Comparison of ENCODE assay signal across 8 cellular contexts in the genomic region with DNA sequence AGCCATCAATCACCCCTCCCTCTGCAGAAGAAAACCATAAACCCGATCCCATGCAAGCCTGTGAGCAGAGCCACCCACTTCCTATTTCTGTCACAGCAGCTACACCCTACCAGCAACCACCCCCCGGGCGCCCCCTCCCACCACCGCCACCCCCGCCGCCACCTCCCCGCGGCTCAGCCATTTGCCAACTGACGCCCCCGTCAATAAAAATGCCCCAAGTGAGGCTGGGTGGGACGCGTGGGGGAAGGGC. TPM values are rescaled to one million over a fixed set of nuclear protein-coding genes. Genes with fewer than 3 reads are reported as not detected.
A peak's percentile ranks its signal among the peaks of the same experiment; 100 is the strongest.
DNase-seq lines count a peak whose midpoint lies in the region; ATAC-seq and TF ChIP-seq lines count a peak whose summit lies in the region.

No MANE protein-coding gene starts in this region.

- H3K27me3 Mint-ChIP-seq in endothelial cell (ENCODE audit: unreplicated experiment) (peaks cover 19% of the 10 kb centered on the region), neural progenitor cell (ENCODE audit: insufficient read depth, low read depth) (peaks cover 12% of the 10 kb centered on the region)

- H3K27me3 ChIP-seq in HL-60 (ENCODE audit: insufficient read depth, poor library complexity, severe bottlenecking) (no peaks in the 10 kb centered on the region), neural progenitor cell (peaks cover 20% of the 10 kb centered on the region)

- H3K4me3 Mint-ChIP-seq in endothelial cell (ENCODE audit: unreplicated experiment) (peak overlapping the region; percentile 95), neural progenitor cell (peak overlapping the region; percentile 99)

- H3K4me1 ChIP-seq in neural progenitor cell: peaks cover 17% of the 10 kb centered on the region

- peaks cover 8% of the 10 kb centered on the region for H3K36me3 Mint-ChIP-seq in endothelial cell (ENCODE audit: low read depth, unreplicated experiment)
- H3K36me3 Mint-ChIP-seq in neural progenitor cell: peaks cover 6% of the 10 kb centered on the region

- TF ChIP-seq CTCF in HL-60 (IDR thresholded peaks at IDR 0.05; ENCODE audit: insufficient read depth, low read length) (no peak), endothelial cell (IDR thresholded peaks at IDR 0.05; ENCODE audit: unreplicated experiment) (no peak), neural progenitor cell (IDR thresholded peaks at IDR 0.05) (no peak)

- H3K4me3 ChIP-seq in HL-60 (replicated peaks; ENCODE audit: insufficient read depth, low read length) (peak overlapping the region; percentile 73), neural progenitor cell (peak overlapping the region; percentile 69)

- no peaks in the 10 kb centered on the region for H3K9me3 Mint-ChIP-seq in endothelial cell (ENCODE audit: unreplicated experiment)
- H3K9me3 Mint-ChIP-seq in neural progenitor cell: peaks cover 4% of the 10 kb centered on the region

- ATAC-seq in HG03521 (IDR thresholded peaks at IDR 0.05; ENCODE audit: unreplicated experiment) (no peak), HG02870 (IDR thresholded peaks at IDR 0.05; ENCODE audit: unreplicated experiment) (no peak)

- H3K27ac ChIP-seq in HL-60 (replicated peaks) (peak overlapping the region; percentile 91), neural progenitor cell (no peak overlapping the region)

- H3K9ac ChIP-seq in neural progenitor cell: no peak overlapping the region

- H3K4me1 Mint-ChIP-seq in endothelial cell (ENCODE audit: unreplicated experiment): peaks cover 23% of the 10 kb centered on the region
- peaks cover 19% of the 10 kb centered on the region for H3K4me1 Mint-ChIP-seq in neural progenitor cell

- H3K36me3 ChIP-seq in neural progenitor cell: no peaks in the 10 kb centered on the region

- peak overlapping the region; percentile 75 for H2AFZ ChIP-seq in neural progenitor cell (replicated peaks)

- DNase-seq in Ammon's horn (ENCODE audit: low spot score): peak; percentile 35
- peak; percentile 45 to 80 for DNase-seq in HL-60 (ENCODE audit: low read depth in 1 of 2, low spot score in 1 of 2)
- DNase-seq in activated CD4-positive, alpha-beta T cell treated with anti-CD3 and anti-CD28 coated beads for 4 hours: peak; percentile 53 to 54
- no peak for DNase-seq in endothelial cell (ENCODE audit: low spot score)
- no peak for DNase-seq in neural progenitor cell (ENCODE audit: low spot score)
- DNase-seq in NCI-H2029 (lab: John Stamatoyannopoulos, UW): no peak

- no peaks in the 10 kb centered on the region for H3K9me3 ChIP-seq in neural progenitor cell (ENCODE audit: low read depth)

- H3K79me2 ChIP-seq in neural progenitor cell (ENCODE audit: low read depth): peaks cover 52% of the 10 kb centered on the region

- peak overlapping the region; percentile 70 for H3K27ac Mint-ChIP-seq in endothelial cell (ENCODE audit: unreplicated experiment)
- no peak overlapping the region for H3K27ac Mint-ChIP-seq in neural progenitor cell

- H3F3A ChIP-seq in neural progenitor cell (ENCODE audit: low read depth): peaks cover 32% of the 10 kb centered on the region

- peak overlapping the region; percentile 83 for H3K4me2 ChIP-seq in neural progenitor cell

- H4K20me1 ChIP-seq in neural progenitor cell (ENCODE audit: low read depth): peaks cover 16% of the 10 kb centered on the region

RNA-seq across cellular contexts. Expression of gene PPP3CA, which starts 1.1 kb away (rescaled TPM):
- total RNA-seq in endothelial cell (ENCODE audit: unreplicated experiment) (60.5 TPM), neural progenitor cell (ENCODE audit: low replicate concordance) (33.6 and 38.4 TPM in 2 replicates)

Comparison
In these comparisons a context has a peak if more than half of its experiments do, and no peak if none do; other contexts are left out.
1. DNase-seq: peak in Ammon's horn (single experiment), HL-60 (2 of 2) and activated CD4-positive, alpha-beta T cell treated with anti-CD3 and anti-CD28 coated beads for 4 hours (2 of 2); none in endothelial cell (single experiment), neural progenitor cell (single experiment) and NCI-H2029 (single experiment).